In genomic region chr16:275786-276232, GRCh38 we compare ENCODE assay signal across 8 cellular contexts. TPM values are rescaled to one million over a fixed set of nuclear protein-coding genes. Genes with fewer than 3 reads are reported as not detected.
DNase-seq lines count a peak whose midpoint lies in the region; ATAC-seq and TF ChIP-seq lines count a peak whose summit lies in the region.

TSS of gene RGS11 (minus strand) at chr16:275944. CDS start at chr16:275911, 33 bp downstream.

- intact Hi-C loops in transverse colon (cut with DNase I; ENCODE audit: low total_unique reads) = no loop called here

- H3K9me3 ChIP-seq in transverse colon = no peaks in the 10 kb centered on the region

- peaks cover 8 to 27% (median 22%) of the 10 kb centered on the region in 4 donors for H3K4me1 ChIP-seq in transverse colon

- no peak for ATAC-seq in memory B cell (ENCODE audit: low read depth)
- no peak for ATAC-seq in GM18502 (IDR thresholded peaks at IDR 0.05; ENCODE audit: poor library complexity, unreplicated experiment)
- no peak for ATAC-seq in HG02610 (IDR thresholded peaks at IDR 0.05; ENCODE audit: unreplicated experiment)

- H3K27me3 Mint-ChIP-seq in activated T-cell treated with anti-CD3 and anti-CD28 coated beads, Interleukin-2, amount 50 U/mL, for 24 hours = peaks cover 37% of the 10 kb centered on the region
- H3K27me3 Mint-ChIP-seq in memory B cell = peaks cover 16% of the 10 kb centered on the region

- peaks cover 10% of the 10 kb centered on the region for H3K4me1 Mint-ChIP-seq in activated T-cell treated with anti-CD3 and anti-CD28 coated beads, Interleukin-2, amount 50 U/mL, for 24 hours (ENCODE audit: low read depth)
- H3K4me1 Mint-ChIP-seq in memory B cell = peaks cover 5% of the 10 kb centered on the region

- H3K27me3 ChIP-seq in transverse colon = peaks cover 37% of the 10 kb centered on the region

- TF ChIP-seq EP300 in transverse colon (IDR thresholded peaks at IDR 0.05; ENCODE audit: low read depth) = no peak

- H3K36me3 ChIP-seq in transverse colon = no peaks in the 10 kb centered on the region

- H3K9me3 Mint-ChIP-seq in activated T-cell treated with anti-CD3 and anti-CD28 coated beads, Interleukin-2, amount 50 U/mL, for 24 hours = no peaks in the 10 kb centered on the region
- H3K9me3 Mint-ChIP-seq in memory B cell = no peaks in the 10 kb centered on the region

- H3K36me3 Mint-ChIP-seq in activated T-cell treated with anti-CD3 and anti-CD28 coated beads, Interleukin-2, amount 50 U/mL, for 24 hours (ENCODE audit: low read depth) = no peaks in the 10 kb centered on the region
- no peaks in the 10 kb centered on the region for H3K36me3 Mint-ChIP-seq in memory B cell

- no peak within 1 kb of the TSS for H3K27ac Mint-ChIP-seq in activated T-cell treated with anti-CD3 and anti-CD28 coated beads, Interleukin-2, amount 50 U/mL, for 24 hours
- H3K27ac Mint-ChIP-seq in memory B cell = no peak within 1 kb of the TSS

- TF ChIP-seq POLR2A in transverse colon (IDR thresholded peaks at IDR 0.05) = no peak

- H3K4me3 ChIP-seq in coronary artery = peak within 1 kb of the TSS; percentile 75
- H3K4me3 ChIP-seq in transverse colon = peak within 1 kb of the TSS; percentile 17 to 61 (median 39)

- DNase-seq in activated T-cell treated with anti-CD3 and anti-CD28 coated beads, Interleukin-2, amount 50 U/mL, for 24 hours = no peak
- no peak for DNase-seq in activated T-cell treated with anti-CD3 and anti-CD28 coated beads, Interleukin-2, amount 50 U/mL, for 1 hour
- DNase-seq in coronary artery (ENCODE audit: low spot score) (no peak), memory B cell (ENCODE audit: low spot score in 2 of 2) (no peak), transverse colon (no peak), hippocampal formation (lab: John Stamatoyannopoulos, UW) (no peak)

- H3K4me3 Mint-ChIP-seq in activated T-cell treated with anti-CD3 and anti-CD28 coated beads, Interleukin-2, amount 50 U/mL, for 24 hours = peak within 1 kb of the TSS; percentile 46
- peak within 1 kb of the TSS; percentile 62 for H3K4me3 Mint-ChIP-seq in memory B cell

- WGBS in transverse colon (ENCODE audit: low coverage in 1 of 2), 2 donors = 2% methylated on average over 35 of the region's 56 CpGs; no CpG with 5 or more reads in 1 of the 2 donors

- in situ Hi-C loops in transverse colon (cut with MboI; ENCODE audit: low pct_ligation_motif_present in 1 of 4, low pct_unique_long_range_greater_than_20kb in 1 of 4, low sequenced_read_pairs in 3 of 4) = no loop called here

- H3K27ac ChIP-seq in coronary artery = peak within 1 kb of the TSS in 1 of 2 donors; percentile 57
- H3K27ac ChIP-seq in transverse colon = peak within 1 kb of the TSS in 1 of 4 donors; percentile 14

- TF ChIP-seq CTCF in coronary artery (IDR thresholded peaks at IDR 0.05) = no peak
- TF ChIP-seq CTCF in transverse colon (IDR thresholded peaks at IDR 0.05) = no peak

RNA-seq across cellular contexts. Expression of gene RGS11, which starts in this region (rescaled TPM):
- 10 to 100 TPM in 1 of 4 donors, 1 to 10 TPM in 3; 2.0 to 24.3 (median 6.7) TPM for total RNA-seq in transverse colon
